Comparison of ENCODE assay signal across 29 cellular contexts in genomic region chr11:86269645-86270044, GRCh38.
"Had no signal": no experiment of that assay in that cellular context is flagged by ENCODE, and none has a peak within 500 bp of the region (broad histone marks: within the 10 kb centered on the region; RNA-seq: fewer than 3 reads in every experiment).

No MANE protein-coding gene starts in this region.

- ATAC-seq: activated CD4-positive, CD25-positive, alpha-beta regulatory T cell treated with anti-CD3 and anti-CD28 coated beads, Interleukin-2, amount 50 U/mL, for 24 hours; activated CD8-positive, alpha-beta T cell treated with anti-CD3 and anti-CD28 coated beads for 36 hours; esophagus mucosa; T-helper 17 cell had no signal

- DNase-seq: activated B cell treated with CpG ODN at 0.5 μM for 24 hours; activated CD4-positive, alpha-beta T cell treated with anti-CD3 and anti-CD28 coated beads for 48 hours; activated CD4-positive, alpha-beta T cell treated with anti-CD3 and anti-CD28 coated beads, Interleukin-2, amount 50 U/mL, for 1 hour; activated CD4-positive, alpha-beta T cell treated with anti-CD3 and anti-CD28 coated beads, Interleukin-2, amount 50 U/mL, for 48 hours; activated CD8-positive, alpha-beta memory T cell treated with anti-CD3 and anti-CD28 coated beads for 24 hours; activated CD8-positive, alpha-beta T cell treated with anti-CD3 and anti-CD28 coated beads for 36 hours; activated gamma-delta T cell treated with Interleukin-2 at 50 U/mL for 16 hours; activated naive CD4-positive, alpha-beta T cell treated with anti-CD3 and anti-CD28 coated beads, Interleukin-2, amount 50 U/mL, for 16 hours; activated naive CD4-positive, alpha-beta T cell treated with Interleukin-2 at 50 U/mL for 16 hours; activated T-cell treated with anti-CD3 and anti-CD28 coated beads, Interleukin-2, amount 50 U/mL, for 48 hours; amniotic stem cell; anterior cingulate cortex; brain microvascular endothelial cell; dorsolateral prefrontal cortex; effector memory CD4-positive, alpha-beta T cell; endodermal cell; foreskin fibroblast; head of caudate nucleus; T-helper 1 cell; T-helper 17 cell; T1000; WERI-Rb-1 had no signal

- H3K4me3 Mint-ChIP-seq: activated B cell treated with CpG ODN at 0.5 μM for 24 hours; activated CD8-positive, alpha-beta T cell treated with anti-CD3 and anti-CD28 coated beads for 36 hours; central memory CD8-positive, alpha-beta T cell; dendritic cell treated with granulocyte-macrophage colony-stimulating factor and Interleukin-4, amounts not matched to agents 40 ng/mL and 50 ng/mL, for 4 days; endodermal cell; T-helper 17 cell; T-helper 2 cell treated with Interferon-gamma antibody and Interleukin-4, amounts not matched to agents 5 μg/mL and 100 μg/mL, for 36 hours had no signal

- H3K27ac Mint-ChIP-seq: activated B cell treated with CpG ODN at 0.5 μM for 24 hours; dendritic cell treated with granulocyte-macrophage colony-stimulating factor and Interleukin-4, amounts not matched to agents 40 ng/mL and 50 ng/mL, for 4 days; endodermal cell; T-helper 17 cell; T-helper 2 cell treated with Interferon-gamma antibody and Interleukin-4, amounts not matched to agents 5 μg/mL and 100 μg/mL, for 36 hours had no signal

- H3K4me3 ChIP-seq: coronary artery, dorsolateral prefrontal cortex had no signal

- H3K9me3 Mint-ChIP-seq: activated CD8-positive, alpha-beta T cell treated with anti-CD3 and anti-CD28 coated beads for 36 hours; central memory CD8-positive, alpha-beta T cell; dendritic cell treated with granulocyte-macrophage colony-stimulating factor and Interleukin-4, amounts not matched to agents 40 ng/mL and 50 ng/mL, for 4 days; endodermal cell had no signal

- H3K27ac ChIP-seq: brain microvascular endothelial cell, coronary artery, dorsolateral prefrontal cortex, WERI-Rb-1 had no signal

- H3K27me3 Mint-ChIP-seq: activated B cell treated with CpG ODN at 0.5 μM for 24 hours; activated CD8-positive, alpha-beta T cell treated with anti-CD3 and anti-CD28 coated beads for 36 hours; activated naive CD8-positive, alpha-beta T cell; central memory CD8-positive, alpha-beta T cell; dendritic cell treated with granulocyte-macrophage colony-stimulating factor and Interleukin-4, amounts not matched to agents 40 ng/mL and 50 ng/mL, for 4 days; T-helper 17 cell had no signal
